14 cellular contexts compared by ENCODE assay signal in the genomic region with DNA sequence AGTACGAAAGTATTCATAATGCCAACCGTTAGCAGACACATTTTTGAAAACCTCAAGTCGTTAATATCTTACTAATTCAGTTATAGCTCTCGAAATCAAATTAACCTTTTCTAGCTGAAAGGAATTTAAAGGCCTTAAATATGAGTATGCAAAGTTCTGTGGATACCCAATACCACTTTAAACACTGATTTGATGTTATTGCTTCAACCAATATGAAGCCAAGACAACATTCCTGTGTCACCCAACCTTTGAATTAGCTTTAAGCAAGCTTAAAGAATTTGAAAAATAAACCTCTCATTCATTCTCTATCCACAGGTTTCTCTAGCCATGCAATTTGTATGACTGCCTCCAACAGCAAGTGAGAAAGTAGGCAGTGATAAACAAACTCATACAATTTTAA.
A peak's percentile ranks its signal among the peaks of the same experiment; 100 is the strongest.
DNase-seq lines count a peak whose midpoint lies in the region; ATAC-seq and TF ChIP-seq lines count a peak whose summit lies in the region.
"Had no signal": no experiment of that assay in that cellular context is flagged by ENCODE, and none has a peak within 500 bp of the region (broad histone marks: within the 10 kb centered on the region; RNA-seq: fewer than 3 reads in every experiment).

No MANE protein-coding gene starts in this region.

- TF ChIP-seq CTCF in CD14-positive monocyte (IDR thresholded peaks at IDR 0.05) = no peak
- TF ChIP-seq CTCF in NB4 (IDR thresholded peaks at IDR 0.05; ENCODE audit: low read depth, low read length) = no peak
- TF ChIP-seq CTCF in mesothelial cell of epicardium (IDR thresholded peaks at IDR 0.05; ENCODE audit: unreplicated experiment) = no peak
- no peak for TF ChIP-seq CTCF in Peyer's patch (IDR thresholded peaks at IDR 0.05)
- no peak for TF ChIP-seq CTCF in activated CD8-positive, alpha-beta T cell treated with anti-CD3 and anti-CD28 coated beads for 36 hours (IDR thresholded peaks at IDR 0.05)

- POLR2A ChIA-PET in activated CD8-positive, alpha-beta T cell treated with anti-CD3 and anti-CD28 coated beads for 36 hours (lab: Charles Lee) = no interaction called here

- intact Hi-C loops in CD14-positive monocyte (cut with micrococcal nuclease) = loop anchor here in 1 of 2 donors (10.0 kb wide), 1 partner anchor 56 kb away; no protein-coding TSS in a partner anchor
- intact Hi-C loops in activated CD8-positive, alpha-beta T cell treated with anti-CD3 and anti-CD28 coated beads for 36 hours (cut with micrococcal nuclease) = no loop called here

- H3K27me3 ChIP-seq in duodenal mucosa (ENCODE audit: control insufficient read depth in 1 of 2, insufficient read depth in 2 of 2, low read length in 2 of 2) (no peaks in the 10 kb centered on the region), neuron (ENCODE audit: insufficient read depth, low read length) (no peaks in the 10 kb centered on the region), Peyer's patch (no peaks in the 10 kb centered on the region)
- H3K27me3 ChIP-seq: BLaER1 had no signal

- H3K27ac Mint-ChIP-seq in CD14-positive monocyte (peak overlapping the region; percentile 75 to 98 (median 93)), mesothelial cell of epicardium (no peak overlapping the region)
- H3K27ac Mint-ChIP-seq in activated CD8-positive, alpha-beta T cell treated with anti-CD3 and anti-CD28 coated beads for 36 hours = no peak overlapping the region

- H2AFZ ChIP-seq in neuron (ENCODE audit: low read depth, low read length) = no peak overlapping the region

- peaks cover 48% of the 10 kb centered on the region for H3K4me1 Mint-ChIP-seq in CD14-positive monocyte
- peaks cover 13% of the 10 kb centered on the region for H3K4me1 Mint-ChIP-seq in mesothelial cell of epicardium
- H3K4me1 Mint-ChIP-seq in activated CD8-positive, alpha-beta T cell treated with anti-CD3 and anti-CD28 coated beads for 36 hours (ENCODE audit: low read depth) = peaks cover 18% of the 10 kb centered on the region

- peaks cover 2 to 11% (median 6%) of the 10 kb centered on the region in 7 donors for H3K9me3 Mint-ChIP-seq in CD14-positive monocyte
- H3K9me3 Mint-ChIP-seq in mesothelial cell of epicardium = no peaks in the 10 kb centered on the region
- no peaks in the 10 kb centered on the region for H3K9me3 Mint-ChIP-seq in activated CD8-positive, alpha-beta T cell treated with anti-CD3 and anti-CD28 coated beads for 36 hours

- H3K27ac ChIP-seq in duodenal mucosa (ENCODE audit: low read depth, low read length) (no peak overlapping the region), Peyer's patch (peak overlapping the region in 1 of 4 donors; percentile 18)
- H3K27ac ChIP-seq: BLaER1 had no signal

- H3K4me1 ChIP-seq in duodenal mucosa (ENCODE audit: control insufficient read depth in 1 of 2, insufficient read depth in 2 of 2, low read length in 2 of 2) (no peaks in the 10 kb centered on the region), neuron (ENCODE audit: insufficient read depth, low read length) (peaks cover 28% of the 10 kb centered on the region), Peyer's patch (no peaks in the 10 kb centered on the region)

- no peaks in the 10 kb centered on the region for H3K36me3 ChIP-seq in duodenal mucosa (ENCODE audit: control insufficient read depth in 1 of 2, insufficient read depth in 2 of 2, low read length in 2 of 2)
- no peaks in the 10 kb centered on the region for H3K36me3 ChIP-seq in neuron (ENCODE audit: insufficient read depth, low read length)
- no peaks in the 10 kb centered on the region for H3K36me3 ChIP-seq in Peyer's patch
- H3K36me3 ChIP-seq: BLaER1 had no signal

- DNase-seq in CD14-positive monocyte (ENCODE audit: low spot score) = no peak
- no peak for DNase-seq in NB4 (ENCODE audit: low read depth)
- no peak for DNase-seq in mesothelial cell of epicardium (ENCODE audit: low spot score in 2 of 2, unreplicated experiment in 2 of 2)
- DNase-seq in Peyer's patch = no peak
- no peak for DNase-seq in activated CD8-positive, alpha-beta T cell treated with anti-CD3 and anti-CD28 coated beads for 36 hours
- DNase-seq: activated CD4-positive, alpha-beta T cell treated with anti-CD3 and anti-CD28 coated beads for 1 hour; activated naive CD4-positive, alpha-beta T cell treated with anti-CD3 and anti-CD28 coated beads, Interleukin-2, amount 50 U/mL, for 16 hours; NCI-H2107; stimulated activated CD4-positive, alpha-beta T cell treated with anti-CD3 and anti-CD28 coated beads, Interleukin-12 subunit alpha, Interleukin-12 subunit beta, amount 100 ng/mL, for 4 hours had no signal

- H3K27me3 Mint-ChIP-seq in CD14-positive monocyte (ENCODE audit: low read depth in 3 of 3) (peaks cover 0 to 3% (median 0%) of the 10 kb centered on the region in 3 donors), mesothelial cell of epicardium (ENCODE audit: low read depth) (no peaks in the 10 kb centered on the region)
- H3K27me3 Mint-ChIP-seq in activated CD8-positive, alpha-beta T cell treated with anti-CD3 and anti-CD28 coated beads for 36 hours = no peaks in the 10 kb centered on the region

- CTCF ChIA-PET in activated CD8-positive, alpha-beta T cell treated with anti-CD3 and anti-CD28 coated beads for 36 hours (lab: Charles Lee) = no interaction called here

- peak overlapping the region; percentile 91 for H3K4me3 ChIP-seq in NB4 (ENCODE audit: low read depth, low read length)
- H3K4me3 ChIP-seq in duodenal mucosa (ENCODE audit: low read depth in 1 of 2, low read length in 2 of 2) = peak overlapping the region; percentile 22 to 44
- peak overlapping the region; percentile 10 for H3K4me3 ChIP-seq in neuron (ENCODE audit: low read length)
- peak overlapping the region in 2 of 4 donors; percentile 34 to 38 for H3K4me3 ChIP-seq in Peyer's patch
- H3K4me3 ChIP-seq: BLaER1, lung had no signal

- ATAC-seq in GM18517 (IDR thresholded peaks at IDR 0.05; ENCODE audit: unreplicated experiment) = no peak
- ATAC-seq in activated CD8-positive, alpha-beta T cell treated with anti-CD3 and anti-CD28 coated beads for 36 hours = no peak

- H3K4me3 Mint-ChIP-seq in CD14-positive monocyte (peak overlapping the region; percentile 69 to 93), mesothelial cell of epicardium (no peak overlapping the region)
- no peak overlapping the region for H3K4me3 Mint-ChIP-seq in activated CD8-positive, alpha-beta T cell treated with anti-CD3 and anti-CD28 coated beads for 36 hours

- TF ChIP-seq POLR2A in NB4 (IDR thresholded peaks at IDR 0.05; ENCODE audit: extremely low read depth, insufficient read length) (no peak), Peyer's patch (IDR thresholded peaks at IDR 0.05) (no peak)

- H3K9me3 ChIP-seq in duodenal mucosa (ENCODE audit: control insufficient read depth in 1 of 2, low read length in 2 of 2) (no peaks in the 10 kb centered on the region), neuron (ENCODE audit: low read length) (no peaks in the 10 kb centered on the region), Peyer's patch (no peaks in the 10 kb centered on the region)
- H3K9me3 ChIP-seq: BLaER1 had no signal

- H3K36me3 Mint-ChIP-seq in CD14-positive monocyte = peaks cover 4 to 7% of the 10 kb centered on the region in 2 donors
- H3K36me3 Mint-ChIP-seq in mesothelial cell of epicardium = no peaks in the 10 kb centered on the region
- H3K36me3 Mint-ChIP-seq in activated CD8-positive, alpha-beta T cell treated with anti-CD3 and anti-CD28 coated beads for 36 hours (ENCODE audit: low read depth) = no peaks in the 10 kb centered on the region

- H3K9ac ChIP-seq in duodenal mucosa (ENCODE audit: low read depth in 1 of 2, low read length in 2 of 2) = peak overlapping the region in 1 of 2 donors; percentile 3
- H3K9ac ChIP-seq: BLaER1 had no signal

Comparison
In these comparisons a context has a peak if more than half of its experiments do, and no peak if none do; other contexts are left out.
1. H3K27ac Mint-ChIP-seq: peak in CD14-positive monocyte (7 of 7); none in mesothelial cell of epicardium (single experiment) and activated CD8-positive, alpha-beta T cell treated with anti-CD3 and anti-CD28 coated beads for 36 hours (single experiment).
2. H3K4me3 Mint-ChIP-seq: peak in CD14-positive monocyte (2 of 2); none in mesothelial cell of epicardium (single experiment) and activated CD8-positive, alpha-beta T cell treated with anti-CD3 and anti-CD28 coated beads for 36 hours (single experiment).